Comparison of ENCODE assay signal across 8 cellular contexts in the genomic region with DNA sequence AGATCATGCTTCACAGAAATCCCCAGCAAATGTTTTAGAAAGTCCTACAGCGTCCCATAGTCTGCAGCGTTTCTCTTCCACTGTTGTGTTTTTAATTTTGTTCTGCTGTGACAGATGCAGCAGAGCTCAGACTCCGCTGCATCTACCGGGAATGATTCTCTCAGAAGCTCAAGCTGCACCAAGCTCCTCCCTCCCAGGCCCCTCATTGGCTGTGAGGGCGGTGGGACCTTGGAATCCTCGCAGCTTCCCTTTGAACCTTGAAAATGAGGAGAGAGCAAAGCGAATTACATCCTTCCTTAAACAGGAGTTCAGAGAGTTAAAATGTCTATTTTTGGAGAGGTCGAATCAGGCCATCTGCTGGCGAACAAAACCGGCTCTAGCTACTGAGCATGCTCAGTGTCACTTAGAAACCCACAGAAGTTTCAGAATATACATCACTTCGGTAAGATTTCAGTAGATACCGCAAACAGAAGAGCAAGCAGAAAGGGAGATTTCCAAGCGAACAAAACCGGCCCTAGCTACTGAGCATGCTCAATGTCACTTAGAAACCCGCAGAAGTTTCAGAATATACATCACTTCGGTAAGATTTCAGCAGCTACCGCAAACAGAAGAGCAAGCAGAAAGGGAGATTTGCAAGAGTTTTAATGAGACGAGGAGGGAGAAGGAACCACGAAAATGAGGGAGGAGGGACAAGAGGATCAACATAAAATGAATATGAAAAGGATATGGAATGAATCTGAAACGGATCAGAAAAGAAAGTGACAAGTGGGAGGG. TPM values are rescaled to one million over a fixed set of nuclear protein-coding genes. Genes with fewer than 3 reads are reported as not detected.
DNase-seq lines count a peak whose midpoint lies in the region; ATAC-seq and TF ChIP-seq lines count a peak whose summit lies in the region.

A gene (minus strand): TSS at position 144 of the 774 bp plus-strand sequence. CDS start 188 bp downstream, outside the sequence.

- TF ChIP-seq CTCF in RWPE2 (IDR thresholded peaks at IDR 0.05; ENCODE audit: poor library complexity, severe bottlenecking) (peak; percentile 23), foreskin keratinocyte (conservative IDR thresholded peaks at IDR 0.05) (peak; percentile 49), neural progenitor cell (IDR thresholded peaks at IDR 0.05) (no peak), subcutaneous adipose tissue (IDR thresholded peaks at IDR 0.05; ENCODE audit: low read depth) (no peak)

- H3K27me3 ChIP-seq in RWPE2 (ENCODE audit: insufficient read depth, poor library complexity, severe bottlenecking) (no peaks in the 10 kb centered on the region), foreskin keratinocyte (no peaks in the 10 kb centered on the region), neural progenitor cell (peaks cover 15% of the 10 kb centered on the region)

- peak within 1 kb of the TSS; percentile 98 for H2AFZ ChIP-seq in neural progenitor cell (replicated peaks)

- no peaks in the 10 kb centered on the region for H3K27me3 Mint-ChIP-seq in neural progenitor cell (ENCODE audit: insufficient read depth, low read depth)

- peak; percentile 82 for DNase-seq in Daoy (ENCODE audit: low read depth)
- DNase-seq in Jurkat, Clone E6-1 (ENCODE audit: low read depth, low spot score) = peak; percentile 80
- DNase-seq in RWPE2 (ENCODE audit: low spot score) = no peak
- peak; percentile 51 for DNase-seq in activated T-helper 9 cell treated with anti-CD3 and anti-CD28 coated beads, Interleukin-2, amount 50 U/mL, for 16 hours (ENCODE audit: low read depth)
- peak; percentile 61 to 72 for DNase-seq in foreskin keratinocyte
- DNase-seq in neural progenitor cell (ENCODE audit: low spot score) = peak; percentile 81

- H3K36me3 ChIP-seq in RWPE2 (ENCODE audit: low read depth) = no peaks in the 10 kb centered on the region
- H3K36me3 ChIP-seq in neural progenitor cell = no peaks in the 10 kb centered on the region

- peaks cover 12% of the 10 kb centered on the region for H3F3A ChIP-seq in neural progenitor cell (ENCODE audit: low read depth)

- H3K27ac ChIP-seq in RWPE2 (ENCODE audit: poor library complexity, severe bottlenecking) (peak within 1 kb of the TSS; percentile 17), foreskin keratinocyte (no peak within 1 kb of the TSS), neural progenitor cell (no peak within 1 kb of the TSS)

- H3K4me3 ChIP-seq in Jurkat, Clone E6-1 (ENCODE audit: low read length) = peak within 1 kb of the TSS; percentile 51
- peak within 1 kb of the TSS; percentile 37 for H3K4me3 ChIP-seq in RWPE2 (ENCODE audit: severe bottlenecking)
- peak within 1 kb of the TSS; percentile 53 for H3K4me3 ChIP-seq in neural progenitor cell

- H3K27ac Mint-ChIP-seq in neural progenitor cell = peak within 1 kb of the TSS; percentile 85

- H3K4me1 Mint-ChIP-seq in neural progenitor cell = peaks cover 10% of the 10 kb centered on the region

- H3K4me2 ChIP-seq in neural progenitor cell = peak within 1 kb of the TSS; percentile 80

- no peak within 1 kb of the TSS for H3K9ac ChIP-seq in neural progenitor cell

- ATAC-seq in GM21717 (IDR thresholded peaks at IDR 0.05; ENCODE audit: unreplicated experiment) (peak; percentile 75), RWPE2 (ENCODE audit: low read depth) (peak; percentile 88), foreskin keratinocyte (peak; percentile 93)

- H3K9me3 ChIP-seq in RWPE2 (ENCODE audit: severe bottlenecking) (no peaks in the 10 kb centered on the region), neural progenitor cell (ENCODE audit: low read depth) (no peaks in the 10 kb centered on the region)

- H3K4me3 Mint-ChIP-seq in neural progenitor cell = no peak within 1 kb of the TSS

- no peaks in the 10 kb centered on the region for H3K36me3 Mint-ChIP-seq in neural progenitor cell

- H3K4me1 ChIP-seq in RWPE2 (ENCODE audit: insufficient read depth, poor library complexity, severe bottlenecking) (peaks cover 5% of the 10 kb centered on the region), foreskin keratinocyte (peaks cover 3% of the 10 kb centered on the region), neural progenitor cell (no peaks in the 10 kb centered on the region)

- H3K9me3 Mint-ChIP-seq in neural progenitor cell = no peaks in the 10 kb centered on the region

- no peaks in the 10 kb centered on the region for H3K79me2 ChIP-seq in neural progenitor cell (ENCODE audit: low read depth)

- H4K20me1 ChIP-seq in neural progenitor cell (ENCODE audit: low read depth) = no peaks in the 10 kb centered on the region

RNA-seq across cellular contexts. Expression of the gene that starts here (rescaled TPM):
- 0.11 TPM in 1 of 2 replicates, not detected in the other for total RNA-seq in Daoy (2014; rRNA removed; shearing (Covaris generic))
- 0.18 TPM for polyA plus RNA-seq in Jurkat, Clone E6-1 (2012; ENCODE audit: insufficient read depth, insufficient read length)
- 0.03 and 0.04 TPM in 2 replicates for total RNA-seq in foreskin keratinocyte
- 0.01 TPM in 1 of 2 replicates, not detected in the other for polyA plus RNA-seq in foreskin keratinocyte
- total RNA-seq in neural progenitor cell (ENCODE audit: low replicate concordance) = 0.04 TPM in 1 of 2 replicates, not detected in the other
- 10 to 100 TPM; 14.1 to 48.0 (median 31.9) TPM for total RNA-seq in subcutaneous adipose tissue

Comparison
In these comparisons a context has a peak if more than half of its experiments do, and no peak if none do; other contexts are left out.
1. RNA of the gene that starts here (total RNA-seq): 14.1 to 48.0 TPM in subcutaneous adipose tissue; 0.11 TPM in Daoy, 0.04 TPM in neural progenitor cell and 0.03 to 0.04 TPM in foreskin keratinocyte; every median in the first group is over 10 times any median in the second.
2. Peak in DNase-seq in Daoy; RNA of the gene not detected or under 1 TPM.
3. Peak in DNase-seq and ATAC-seq in foreskin keratinocyte; RNA of the gene not detected or under 1 TPM.
4. Peak in DNase-seq, H3K4me3 ChIP-seq and H3K4me2 ChIP-seq in neural progenitor cell; RNA of the gene not detected or under 1 TPM.
5. CTCF ChIP-seq: peak in RWPE2 (single experiment) and foreskin keratinocyte (single experiment); none in neural progenitor cell (single experiment) and subcutaneous adipose tissue (single experiment).
6. Peak in every context shown above with its lines, with median percentiles within 50 percentile points of each other: ATAC-seq and H3K4me3 ChIP-seq.